ENCODE assay signal across 28 cellular contexts in the genomic region with DNA sequence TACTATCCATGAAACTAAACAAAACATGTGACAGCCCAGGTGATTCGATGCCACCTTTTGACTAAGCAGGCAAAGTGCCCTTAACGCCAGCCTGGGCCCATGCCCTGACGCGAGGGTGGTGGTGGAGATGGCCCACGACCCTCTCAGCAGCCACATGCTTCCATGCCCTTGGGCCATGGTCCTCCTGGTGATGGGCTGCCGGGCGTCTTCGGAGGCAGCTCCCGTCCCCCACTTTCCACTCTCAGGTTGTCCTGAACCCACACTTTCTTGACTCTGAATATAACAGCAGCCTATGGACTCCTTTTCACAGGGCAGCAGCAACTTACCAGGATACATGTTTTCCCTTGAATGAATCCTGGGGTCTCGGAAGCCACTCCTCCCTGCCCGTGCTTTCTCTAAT.
"Had no signal": no experiment of that assay in that cellular context is flagged by ENCODE, and none has a peak within 500 bp of the region (broad histone marks: within the 10 kb centered on the region; RNA-seq: fewer than 3 reads in every experiment).

No MANE protein-coding gene starts in this region.

- ATAC-seq: foreskin keratinocyte; gastroesophageal sphincter; heart left ventricle; left cardiac atrium; left lung; mucosa of descending colon; right lobe of liver; stimulated activated naive CD8-positive, alpha-beta T cell treated with anti-CD3 and anti-CD28 coated beads, Interleukin-15, amount 100 ng/mL, for 72 hours had no signal

- H3K27ac ChIP-seq: colonic mucosa, esophagus muscularis mucosa, foreskin keratinocyte, gastroesophageal sphincter, heart left ventricle, hepatocyte, left lung, neutrophil, parathyroid adenoma, right lobe of liver, suprapubic skin, transverse colon, vagina had no signal

- H3K9me3 ChIP-seq: colonic mucosa, esophagus muscularis mucosa, gastroesophageal sphincter, heart left ventricle, left lung, mucosa of descending colon, neutrophil, right lobe of liver, suprapubic skin, transverse colon, vagina had no signal

- H3K9me3 Mint-ChIP-seq: dendritic cell treated with granulocyte-macrophage colony-stimulating factor and Interleukin-4, amounts not matched to agents 40 ng/mL and 50 ng/mL, for 4 days; naive B cell; nephron progenitor cell; stimulated activated naive CD8-positive, alpha-beta T cell treated with anti-CD3 and anti-CD28 coated beads, Interleukin-15, amount 100 ng/mL, for 72 hours had no signal

- H3K4me1 Mint-ChIP-seq: stimulated activated naive CD8-positive, alpha-beta T cell treated with anti-CD3 and anti-CD28 coated beads, Interleukin-15, amount 100 ng/mL, for 72 hours had no signal

- H3K27ac Mint-ChIP-seq: dendritic cell treated with granulocyte-macrophage colony-stimulating factor and Interleukin-4, amounts not matched to agents 40 ng/mL and 50 ng/mL, for 4 days; naive B cell; nephron progenitor cell; progenitor cell of endocrine pancreas; stimulated activated naive CD8-positive, alpha-beta T cell treated with anti-CD3 and anti-CD28 coated beads, Interleukin-15, amount 100 ng/mL, for 72 hours had no signal

- H3K4me2 ChIP-seq: hepatocyte had no signal

- H3K27me3 Mint-ChIP-seq: dendritic cell treated with granulocyte-macrophage colony-stimulating factor and Interleukin-4, amounts not matched to agents 40 ng/mL and 50 ng/mL, for 4 days; naive B cell; progenitor cell of endocrine pancreas; stimulated activated naive CD8-positive, alpha-beta T cell treated with anti-CD3 and anti-CD28 coated beads, Interleukin-15, amount 100 ng/mL, for 72 hours had no signal

- H2AFZ ChIP-seq: hepatocyte, parathyroid adenoma had no signal

- H3K4me3 ChIP-seq: colonic mucosa, esophagus muscularis mucosa, gastroesophageal sphincter, heart left ventricle, hepatocyte, left lung, mucosa of descending colon, right lobe of liver, suprapubic skin, transverse colon, vagina had no signal

- H3K4me3 Mint-ChIP-seq: dendritic cell treated with granulocyte-macrophage colony-stimulating factor and Interleukin-4, amounts not matched to agents 40 ng/mL and 50 ng/mL, for 4 days; naive B cell; nephron progenitor cell; stimulated activated naive CD8-positive, alpha-beta T cell treated with anti-CD3 and anti-CD28 coated beads, Interleukin-15, amount 100 ng/mL, for 72 hours had no signal

- H3K36me3 ChIP-seq: colonic mucosa had no signal

- H3K4me1 ChIP-seq: esophagus muscularis mucosa, foreskin keratinocyte, gastroesophageal sphincter, heart left ventricle, left lung, parathyroid adenoma, right lobe of liver, suprapubic skin, transverse colon, vagina had no signal

- H3K27me3 ChIP-seq: colonic mucosa, esophagus muscularis mucosa, foreskin keratinocyte, gastroesophageal sphincter, heart left ventricle, hepatocyte, left lung, neutrophil, right lobe of liver, suprapubic skin, transverse colon, vagina had no signal

- H3K9ac ChIP-seq: parathyroid adenoma had no signal

- DNase-seq: colonic mucosa; effector CD8-positive, alpha-beta T cell; foreskin keratinocyte; heart left ventricle; left cardiac atrium; left lung; mammary epithelial cell; mesendoderm; mucosa of descending colon; naive B cell; nephron progenitor cell; right lobe of liver; small intestine; stimulated activated CD4-positive, alpha-beta T cell treated with anti-CD3 and anti-CD28 coated beads, Interleukin-15, amount 100 ng/mL, for 24 hours; stimulated activated CD4-positive, alpha-beta T cell treated with anti-CD3 and anti-CD28 coated beads, Interleukin-2, amount 100 ng/mL, for 48 hours; stimulated activated CD8-positive, alpha-beta memory T cell treated with anti-CD3 and anti-CD28 coated beads, Interleukin-4, amount 100 ng/mL, for 48 hours; stimulated activated naive CD4-positive, alpha-beta T cell; stimulated activated naive CD8-positive, alpha-beta T cell treated with anti-CD3 and anti-CD28 coated beads, Interleukin-15, amount 100 ng/mL, for 72 hours; transverse colon had no signal
